Comparison of ENCODE assay signal across 28 cellular contexts in the genomic region with DNA sequence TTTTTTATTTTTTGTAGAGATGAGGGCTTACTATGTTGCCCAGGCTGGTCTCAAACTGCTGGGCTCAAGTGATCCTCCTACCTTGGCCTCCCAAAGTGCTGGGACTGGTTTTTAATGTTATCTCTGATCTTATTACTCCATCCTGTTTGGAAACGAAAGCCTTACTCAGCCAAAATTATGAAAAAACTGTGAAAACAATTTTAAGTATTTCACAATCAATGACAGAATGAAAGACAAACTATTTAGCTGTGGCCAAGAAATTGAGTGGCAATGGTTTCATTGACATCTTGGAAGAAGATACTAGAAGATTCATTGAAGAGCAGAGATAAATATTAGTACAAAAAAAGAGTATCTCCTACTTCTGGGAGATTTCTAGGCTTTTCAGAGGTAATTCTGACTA.
"Had no signal": no experiment of that assay in that cellular context is flagged by ENCODE, and none has a peak within 500 bp of the region (broad histone marks: within the 10 kb centered on the region; RNA-seq: fewer than 3 reads in every experiment).

No MANE protein-coding gene starts in this region.

- H3K9me3 ChIP-seq: ascending aorta, breast epithelium, colonic mucosa had no signal

- DNase-seq: activated CD4-positive, alpha-beta memory T cell treated with anti-CD3 and anti-CD28 coated beads for 36 hours; activated CD4-positive, alpha-beta T cell treated with anti-CD3 and anti-CD28 coated beads for 36 hours; activated CD4-positive, alpha-beta T cell treated with anti-CD3 and anti-CD28 coated beads, Interleukin-2, amount 10 ng/mL, durations not matched to agents 24 days and 14 days; activated CD4-positive, CD25-positive, alpha-beta regulatory T cell; activated CD4-positive, CD25-positive, alpha-beta regulatory T cell treated with anti-CD3 and anti-CD28 coated beads, Interleukin-2, amount 50 U/mL, for 72 hours; activated CD8-positive, alpha-beta memory T cell treated with anti-CD3 and anti-CD28 coated beads, Interleukin-2, amount 10 ng/mL, durations not matched to agents 7 days and 5 days; activated CD8-positive, alpha-beta memory T cell treated with anti-CD3 and anti-CD28 coated beads, Interleukin-2, amount 50 U/mL, for 48 hours; activated CD8-positive, alpha-beta T cell treated with anti-CD3 and anti-CD28 coated beads, Interleukin-2, amount 10 ng/mL, durations not matched to agents 7 days and 5 days; activated gamma-delta T cell; activated naive CD4-positive, alpha-beta T cell; activated naive CD4-positive, alpha-beta T cell treated with anti-CD3 and anti-CD28 coated beads, Interleukin-2, amount 10 ng/mL, durations not matched to agents 7 days and 5 days; activated naive CD8-positive, alpha-beta T cell treated with anti-CD3 and anti-CD28 coated beads, Interleukin-2, amount 10 ng/mL, durations not matched to agents 7 days and 5 days; activated T-cell treated with anti-CD3 and anti-CD28 coated beads for 4 hours; activated T-cell treated with anti-CD3 and anti-CD28 coated beads, Interleukin-2, amount 50 U/mL, for 24 hours; activated T-cell treated with anti-CD3 and anti-CD28 coated beads, Interleukin-2, amount 50 U/mL, for 72 hours; central memory CD4-positive, alpha-beta T cell; cerebellar nuclear complex; colonic mucosa; effector CD8-positive, alpha-beta T cell; foreskin fibroblast; T-helper 1 cell; T-helper 17 cell; T1000 had no signal

- H3K4me1 ChIP-seq: ascending aorta, breast epithelium, colonic mucosa had no signal

- H3K27ac ChIP-seq: ascending aorta, breast epithelium, cardiac muscle cell, colonic mucosa, epithelial cell of prostate had no signal

- H3K36me3 ChIP-seq: ascending aorta, breast epithelium, cardiac muscle cell, colonic mucosa had no signal

- H3K27me3 ChIP-seq: ascending aorta, breast epithelium, cardiac muscle cell, colonic mucosa had no signal

- H3K4me3 ChIP-seq: ascending aorta, breast epithelium, cardiac muscle cell, colonic mucosa had no signal

- ATAC-seq: activated CD4-positive, alpha-beta T cell treated with anti-CD3 and anti-CD28 coated beads for 36 hours; activated CD8-positive, alpha-beta memory T cell treated with anti-CD3 and anti-CD28 coated beads, Interleukin-2, amount 10 ng/mL, durations not matched to agents 7 days and 5 days; activated CD8-positive, alpha-beta T cell treated with anti-CD3 and anti-CD28 coated beads, Interleukin-2, amount 10 ng/mL, durations not matched to agents 7 days and 5 days; activated naive CD4-positive, alpha-beta T cell treated with anti-CD3 and anti-CD28 coated beads, Interleukin-2, amount 50 U/mL, for 72 hours; activated T-cell treated with anti-CD3 and anti-CD28 coated beads, Interleukin-2, amount 50 U/mL, for 72 hours; T-helper 17 cell had no signal
